ENCODE assay signal across 7 cellular contexts in the genomic region with DNA sequence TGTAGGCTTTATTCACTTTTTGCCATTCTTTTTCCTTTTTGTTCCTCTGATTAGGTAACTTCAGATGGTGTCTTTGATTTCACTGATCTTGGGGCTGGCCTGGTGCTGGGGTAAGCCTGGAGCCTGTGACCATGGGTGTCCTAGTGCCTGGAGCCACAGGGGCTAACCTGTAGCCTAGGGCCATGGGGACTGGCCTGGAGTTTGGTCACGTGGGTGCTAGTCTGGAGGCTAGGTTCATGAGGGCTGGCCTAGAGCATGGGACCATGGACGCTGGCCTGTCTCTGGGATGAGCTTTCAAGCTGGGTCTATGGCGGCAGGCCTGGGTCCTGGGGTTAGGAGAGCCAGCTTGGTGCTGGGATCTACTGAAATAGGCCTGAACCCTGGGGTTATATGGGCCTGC.
"Had no signal": no experiment of that assay in that cellular context is flagged by ENCODE, and none has a peak within 500 bp of the region (broad histone marks: within the 10 kb centered on the region; RNA-seq: fewer than 3 reads in every experiment).

No MANE protein-coding gene starts in this region.

- H3K4me3 ChIP-seq: GM12878 had no signal

- DNase-seq: GDM1, GF-D8 had no signal

- FAIRE-seq: G401.6, GM12878, GM12892, GM18507, GM19239 had no signal

- ATAC-seq: GM12878 had no signal
